11 cellular contexts compared by ENCODE assay signal in genomic region chr2:218886461-218886947, GRCh38. TPM values are rescaled to one million over a fixed set of nuclear protein-coding genes. Genes with fewer than 3 reads are reported as not detected.
A peak's percentile ranks its signal among the peaks of the same experiment; 100 is the strongest.
DNase-seq lines count a peak whose midpoint lies in the region; ATAC-seq and TF ChIP-seq lines count a peak whose summit lies in the region.
"Had no signal": no experiment of that assay in that cellular context is flagged by ENCODE, and none has a peak within 500 bp of the region (broad histone marks: within the 10 kb centered on the region; RNA-seq: fewer than 3 reads in every experiment).

No MANE protein-coding gene starts in this region.

- no peak for TF ChIP-seq CTCF in glutamatergic neuron (IDR thresholded peaks at IDR 0.05; ENCODE audit: partially characterized antibody, unreplicated experiment)

- H3K9me3 Mint-ChIP-seq in glutamatergic neuron (ENCODE audit: unreplicated experiment) = peaks cover 14% of the 10 kb centered on the region
- no peaks in the 10 kb centered on the region for H3K9me3 Mint-ChIP-seq in activated T-cell treated with anti-CD3 and anti-CD28 coated beads, Interleukin-2, amount 50 U/mL, for 4 hours

- H3K4me3 Mint-ChIP-seq in glutamatergic neuron (ENCODE audit: unreplicated experiment) = peak overlapping the region; percentile 57
- H3K4me3 Mint-ChIP-seq in activated T-cell treated with anti-CD3 and anti-CD28 coated beads, Interleukin-2, amount 50 U/mL, for 4 hours = no peak overlapping the region

- H3K4me1 Mint-ChIP-seq in glutamatergic neuron (ENCODE audit: low read depth, unreplicated experiment) = peaks cover 42% of the 10 kb centered on the region
- peaks cover 39% of the 10 kb centered on the region for H3K4me1 Mint-ChIP-seq in activated T-cell treated with anti-CD3 and anti-CD28 coated beads, Interleukin-2, amount 50 U/mL, for 4 hours (ENCODE audit: low read depth)

- ATAC-seq in GM21528 (IDR thresholded peaks at IDR 0.05; ENCODE audit: low FRiP score, unreplicated experiment) = peak; percentile 14
- no peak for ATAC-seq in activated CD4-positive, CD25-positive, alpha-beta regulatory T cell treated with anti-CD3 and anti-CD28 coated beads, Interleukin-2, amount 50 U/mL, for 24 hours
- ATAC-seq in activated T-cell treated with anti-CD3 and anti-CD28 coated beads, Interleukin-2, amount 50 U/mL, for 4 hours = no peak

- H3K36me3 Mint-ChIP-seq in glutamatergic neuron (ENCODE audit: unreplicated experiment) = no peaks in the 10 kb centered on the region
- no peaks in the 10 kb centered on the region for H3K36me3 Mint-ChIP-seq in activated T-cell treated with anti-CD3 and anti-CD28 coated beads, Interleukin-2, amount 50 U/mL, for 4 hours (ENCODE audit: insufficient read depth)

- H3K27me3 Mint-ChIP-seq in glutamatergic neuron (ENCODE audit: unreplicated experiment) = peaks cover 25% of the 10 kb centered on the region
- peaks cover 2% of the 10 kb centered on the region for H3K27me3 Mint-ChIP-seq in activated T-cell treated with anti-CD3 and anti-CD28 coated beads, Interleukin-2, amount 50 U/mL, for 4 hours (ENCODE audit: low read depth)

- DNase-seq in COR-L47 (lab: John Stamatoyannopoulos, UW) = peak; percentile 61
- DNase-seq in LHCN-M2 (ENCODE audit: low read depth) = peak; percentile 11
- peak; percentile 68 for DNase-seq in glutamatergic neuron
- DNase-seq in germinal center (ENCODE audit: low spot score) = no peak
- no peak for DNase-seq in activated T-cell treated with anti-CD3 and anti-CD28 coated beads, Interleukin-2, amount 50 U/mL, for 4 hours
- DNase-seq in NCI-H774 (lab: John Stamatoyannopoulos, UW) = no peak
- DNase-seq: activated T-cell treated with anti-CD3 and anti-CD28 coated beads, Interleukin-2, amount 50 U/mL, for 48 hours; HCEC 1CT had no signal

- H3K27ac Mint-ChIP-seq in glutamatergic neuron (ENCODE audit: unreplicated experiment) = peak overlapping the region; percentile 75

RNA-seq across cellular contexts. Expression of gene WNT10A, which starts 5.9 kb away (rescaled TPM):
- 0.06 TPM in 1 of 2 replicates, not detected in the other for total RNA-seq in LHCN-M2 (2014; rRNA removed)
- polyA plus RNA-seq in LHCN-M2 (2012) = not detected
- 0.17 TPM for total RNA-seq in glutamatergic neuron (ENCODE audit: unreplicated experiment)
- 1 to 10 TPM; 1.4 to 2.7 (median 2.3) TPM for total RNA-seq in activated T-cell treated with anti-CD3 and anti-CD28 coated beads, Interleukin-2, amount 50 U/mL, for 4 hours
- total RNA-seq: lung microvascular endothelial cell had no signal

RNA-seq across cellular contexts. Expression of gene WNT6, which starts 26.9 kb away (rescaled TPM):
- 0.23 TPM in 1 of 2 replicates, not detected in the other for total RNA-seq in LHCN-M2 (2014; rRNA removed)
- polyA plus RNA-seq in LHCN-M2 (2012) = not detected
- 0.66 TPM for total RNA-seq in glutamatergic neuron (ENCODE audit: unreplicated experiment)
- total RNA-seq in activated T-cell treated with anti-CD3 and anti-CD28 coated beads, Interleukin-2, amount 50 U/mL, for 4 hours = under 1 TPM in 1 of 3 donors, not detected in 2; 0.11 TPM
- total RNA-seq: lung microvascular endothelial cell had no signal

RNA-seq across cellular contexts. Expression of gene PRKAG3, which starts 54.9 kb away (rescaled TPM):
- 0.46 TPM in 1 of 2 replicates, not detected in the other for total RNA-seq in LHCN-M2 (2014; rRNA removed)
- polyA plus RNA-seq in LHCN-M2 (2012) = 0.35 TPM
- not detected for total RNA-seq in glutamatergic neuron (ENCODE audit: unreplicated experiment)
- total RNA-seq in activated T-cell treated with anti-CD3 and anti-CD28 coated beads, Interleukin-2, amount 50 U/mL, for 4 hours = not detected
- total RNA-seq: lung microvascular endothelial cell had no signal

Comparison
In these comparisons a context has a peak if more than half of its experiments do, and no peak if none do; other contexts are left out.
1. DNase-seq: peak in COR-L47 (single experiment), LHCN-M2 (single experiment) and glutamatergic neuron (single experiment); none in germinal center (single experiment), activated T-cell treated with anti-CD3 and anti-CD28 coated beads, Interleukin-2, amount 50 U/mL, for 4 hours (single experiment) and NCI-H774 (single experiment).